ENCODE assay signal across 8 cellular contexts in the genomic region with DNA sequence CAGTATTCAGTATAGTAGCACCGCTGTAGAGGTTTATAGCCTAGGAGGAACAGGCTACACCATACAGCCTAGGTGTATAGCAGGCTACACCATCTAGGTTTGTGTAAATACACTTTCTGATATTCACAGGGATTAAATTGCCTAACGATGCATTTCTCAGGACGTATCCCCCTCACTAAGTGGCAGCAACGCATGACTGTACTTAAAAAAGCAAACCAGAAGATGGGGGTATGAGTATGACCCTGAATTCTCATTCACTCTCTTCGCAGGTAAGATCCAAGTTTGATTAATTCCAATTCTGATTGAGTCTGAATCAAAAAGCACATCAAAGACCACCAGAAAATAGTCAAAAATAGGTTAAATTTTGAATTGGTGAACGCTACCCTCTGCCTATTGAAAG. TPM values are rescaled to one million over a fixed set of nuclear protein-coding genes. Genes with fewer than 3 reads are reported as not detected.
DNase-seq lines count a peak whose midpoint lies in the region; ATAC-seq and TF ChIP-seq lines count a peak whose summit lies in the region.

No MANE protein-coding gene starts in this region.

- TF ChIP-seq EP300 in suprapubic skin (IDR thresholded peaks at IDR 0.05), result no peak

- DNase-seq in T-helper 1 cell (no peak), activated B cell treated with CpG ODN at 0.5 μM for 24 hours (no peak), suprapubic skin (ENCODE audit: low spot score in 2 of 2) (no peak), lower leg skin (ENCODE audit: low spot score in 2 of 2) (no peak), NCI-H774 (lab: John Stamatoyannopoulos, UW) (no peak)

- H3K27ac ChIP-seq in suprapubic skin, result no peak overlapping the region

- peaks cover 31% of the 10 kb centered on the region for H3K4me1 Mint-ChIP-seq in T-helper 1 cell treated with Interleukin-12 subunit alpha and Interleukin-12 subunit beta and Interleukin-4 antibody, amounts not matched to agents 30 μg/mL and 1 μg/mL, for 36 hours (ENCODE audit: low read depth)
- H3K4me1 Mint-ChIP-seq in activated B cell treated with CpG ODN at 0.5 μM for 24 hours, result peaks cover 29% of the 10 kb centered on the region

- TF ChIP-seq CTCF in activated B cell treated with CpG ODN at 0.5 μM for 24 hours (IDR thresholded peaks at IDR 0.05), result no peak
- TF ChIP-seq CTCF in suprapubic skin (IDR thresholded peaks at IDR 0.05), result no peak
- TF ChIP-seq CTCF in lower leg skin (IDR thresholded peaks at IDR 0.05), result no peak

- CTCF ChIA-PET in activated B cell treated with CpG ODN at 0.5 μM for 24 hours (lab: Charles Lee), result no interaction called here

- H3K4me3 Mint-ChIP-seq in T-helper 1 cell treated with Interleukin-12 subunit alpha and Interleukin-12 subunit beta and Interleukin-4 antibody, amounts not matched to agents 30 μg/mL and 1 μg/mL, for 36 hours, result peak overlapping the region; percentile 92
- peak overlapping the region; percentile 95 for H3K4me3 Mint-ChIP-seq in activated B cell treated with CpG ODN at 0.5 μM for 24 hours

- no peaks in the 10 kb centered on the region for H3K27me3 ChIP-seq in suprapubic skin

- H3K36me3 Mint-ChIP-seq in T-helper 1 cell treated with Interleukin-12 subunit alpha and Interleukin-12 subunit beta and Interleukin-4 antibody, amounts not matched to agents 30 μg/mL and 1 μg/mL, for 36 hours (ENCODE audit: low read depth), result peaks cover 16% of the 10 kb centered on the region
- peaks cover 31% of the 10 kb centered on the region for H3K36me3 Mint-ChIP-seq in activated B cell treated with CpG ODN at 0.5 μM for 24 hours (ENCODE audit: low read depth)

- peak overlapping the region; percentile 93; the same call in 1 of the 2 replicates for H3K4me3 ChIP-seq in iPS-18c (ENCODE audit: insufficient read depth, low read depth, low read length)
- H3K4me3 ChIP-seq in suprapubic skin, result peak overlapping the region; percentile 62
- no peak overlapping the region for H3K4me3 ChIP-seq in lower leg skin (ENCODE audit: low read depth, poor library complexity, severe bottlenecking)

- H3K36me3 ChIP-seq in suprapubic skin, result peaks cover 20% of the 10 kb centered on the region

- H3K9me3 Mint-ChIP-seq in T-helper 1 cell treated with Interleukin-12 subunit alpha and Interleukin-12 subunit beta and Interleukin-4 antibody, amounts not matched to agents 30 μg/mL and 1 μg/mL, for 36 hours, result no peaks in the 10 kb centered on the region
- peaks cover 3% of the 10 kb centered on the region for H3K9me3 Mint-ChIP-seq in activated B cell treated with CpG ODN at 0.5 μM for 24 hours

- peaks cover 25% of the 10 kb centered on the region for H3K4me1 ChIP-seq in suprapubic skin

- ATAC-seq in activated B cell treated with CpG ODN at 0.5 μM for 24 hours (ENCODE audit: low read depth) (no peak), HG02884 (IDR thresholded peaks at IDR 0.05; ENCODE audit: unreplicated experiment) (no peak)

- intact Hi-C loops in activated B cell treated with CpG ODN at 0.5 μM for 24 hours (cut with micrococcal nuclease), result loop anchor here (5.0 kb wide), 3 partner anchors 860 to 1325 kb away; partner anchors contain the start of genes PMPCB, PSMC2 and RINT1
- intact Hi-C loops in lower leg skin (cut with DNase I; ENCODE audit: low total_unique reads), result no loop called here

- TF ChIP-seq POLR2A in suprapubic skin (IDR thresholded peaks at IDR 0.05) (no peak), lower leg skin (IDR thresholded peaks at IDR 0.05) (no peak)

- WGBS in suprapubic skin, result 34% methylated on average over 6 of the region's 6 CpGs
- 28 to 35% methylated on average over 6 of the region's 6 CpGs for WGBS in lower leg skin, 2 donors

- peaks cover 5% of the 10 kb centered on the region for H3K27me3 Mint-ChIP-seq in T-helper 1 cell treated with Interleukin-12 subunit alpha and Interleukin-12 subunit beta and Interleukin-4 antibody, amounts not matched to agents 30 μg/mL and 1 μg/mL, for 36 hours (ENCODE audit: low read depth)
- peaks cover 10% of the 10 kb centered on the region for H3K27me3 Mint-ChIP-seq in activated B cell treated with CpG ODN at 0.5 μM for 24 hours

- H3K9me3 ChIP-seq in iPS-18c (ENCODE audit: control insufficient read depth, insufficient read depth, low read length) (no peaks in the 10 kb centered on the region), suprapubic skin (no peaks in the 10 kb centered on the region)

- POLR2A ChIA-PET in activated B cell treated with CpG ODN at 0.5 μM for 24 hours (lab: Charles Lee), result no interaction called here

- H3K27ac Mint-ChIP-seq in T-helper 1 cell treated with Interleukin-12 subunit alpha and Interleukin-12 subunit beta and Interleukin-4 antibody, amounts not matched to agents 30 μg/mL and 1 μg/mL, for 36 hours, result peak overlapping the region; percentile 92
- no peak overlapping the region for H3K27ac Mint-ChIP-seq in activated B cell treated with CpG ODN at 0.5 μM for 24 hours

RNA-seq across cellular contexts. Expression of gene ORC5, which starts 1.0 kb away (rescaled TPM):
- total RNA-seq in activated B cell treated with CpG ODN at 0.5 μM for 24 hours, result 22.1 and 23.0 TPM in 2 replicates
- total RNA-seq in suprapubic skin, result 10 to 100 TPM; 10.5 to 28.7 (median 13.5) TPM
- 10 to 100 TPM; 13.8 to 41.2 (median 16.3) TPM for total RNA-seq in lower leg skin
